In genomic region chr6:157611406-157611805, GRCh38 we compare ENCODE assay signal across 15 cellular contexts.
DNase-seq lines count a peak whose midpoint lies in the region; ATAC-seq and TF ChIP-seq lines count a peak whose summit lies in the region.
"Had no signal": no experiment of that assay in that cellular context is flagged by ENCODE, and none has a peak within 500 bp of the region (broad histone marks: within the 10 kb centered on the region; RNA-seq: fewer than 3 reads in every experiment).

No MANE protein-coding gene starts in this region.

- no peak overlapping the region for H3K27ac Mint-ChIP-seq in natural killer cell treated with Interleukin-12 subunit alpha and Interleukin-12 subunit beta and Interleukin-15 and Interleukin-18, amount 100 ng/mL, for 72 hours
- H3K27ac Mint-ChIP-seq in natural killer cell (no peak overlapping the region), IgD-negative memory B cell (peak overlapping the region in 2 of 3 donors; percentile 72 to 83), memory B cell (peak overlapping the region; percentile 43)

- H3K4me3 Mint-ChIP-seq in natural killer cell treated with Interleukin-12 subunit alpha and Interleukin-12 subunit beta and Interleukin-15 and Interleukin-18, amount 100 ng/mL, for 72 hours = no peak overlapping the region
- H3K4me3 Mint-ChIP-seq in natural killer cell = no peak overlapping the region
- H3K4me3 Mint-ChIP-seq in IgD-negative memory B cell = peak overlapping the region in 2 of 4 donors; percentile 51 to 68
- H3K4me3 Mint-ChIP-seq in memory B cell = no peak overlapping the region
- H3K4me3 Mint-ChIP-seq: CD4-positive, alpha-beta memory T cell had no signal

- H3K36me3 Mint-ChIP-seq in natural killer cell treated with Interleukin-12 subunit alpha and Interleukin-12 subunit beta and Interleukin-15 and Interleukin-18, amount 100 ng/mL, for 72 hours = no peaks in the 10 kb centered on the region
- H3K36me3 Mint-ChIP-seq in natural killer cell (no peaks in the 10 kb centered on the region), IgD-negative memory B cell (peaks cover 3% of the 10 kb centered on the region), memory B cell (peaks cover 12% of the 10 kb centered on the region)
- H3K36me3 Mint-ChIP-seq: CD4-positive, alpha-beta memory T cell had no signal

- TF ChIP-seq CTCF in natural killer cell (IDR thresholded peaks at IDR 0.05) (no peak), omental fat pad (IDR thresholded peaks at IDR 0.05) (no peak)

- H3K27me3 Mint-ChIP-seq in natural killer cell treated with Interleukin-12 subunit alpha and Interleukin-12 subunit beta and Interleukin-15 and Interleukin-18, amount 100 ng/mL, for 72 hours = no peaks in the 10 kb centered on the region
- H3K27me3 Mint-ChIP-seq in natural killer cell (ENCODE audit: low read depth in 2 of 2) (no peaks in the 10 kb centered on the region), IgD-negative memory B cell (no peaks in the 10 kb centered on the region), memory B cell (no peaks in the 10 kb centered on the region)
- H3K27me3 Mint-ChIP-seq: CD4-positive, alpha-beta memory T cell had no signal

- H3K9me3 Mint-ChIP-seq in natural killer cell treated with Interleukin-12 subunit alpha and Interleukin-12 subunit beta and Interleukin-15 and Interleukin-18, amount 100 ng/mL, for 72 hours = no peaks in the 10 kb centered on the region
- H3K9me3 Mint-ChIP-seq in natural killer cell = no peaks in the 10 kb centered on the region
- H3K9me3 Mint-ChIP-seq in IgD-negative memory B cell = no peaks in the 10 kb centered on the region
- no peaks in the 10 kb centered on the region for H3K9me3 Mint-ChIP-seq in memory B cell
- H3K9me3 Mint-ChIP-seq: CD4-positive, alpha-beta memory T cell had no signal

- intact Hi-C loops in natural killer cell (cut with micrococcal nuclease) = no loop called here
- intact Hi-C loops in head of caudate nucleus (cut with DNase I) = no loop called here

- no peak for ATAC-seq in natural killer cell treated with Interleukin-12 subunit alpha and Interleukin-12 subunit beta and Interleukin-15 and Interleukin-18, amount 100 ng/mL, for 72 hours
- ATAC-seq in natural killer cell (no peak), memory B cell (ENCODE audit: low read depth) (no peak), omental fat pad (ENCODE audit: low FRiP score) (no peak)

- DNase-seq in natural killer cell treated with Interleukin-12 subunit alpha and Interleukin-12 subunit beta and Interleukin-15 and Interleukin-18, amount 100 ng/mL, for 72 hours (ENCODE audit: low spot score) = peak; percentile 38
- no peak for DNase-seq in natural killer cell
- DNase-seq in memory B cell (ENCODE audit: low spot score in 2 of 2) = no peak
- DNase-seq in omental fat pad (ENCODE audit: low spot score) = no peak
- no peak for DNase-seq in SIG-M5 (lab: John Stamatoyannopoulos, UW)
- DNase-seq in head of caudate nucleus = no peak
- DNase-seq: ACHN; BE2C; CD4-positive, alpha-beta memory T cell; DMS153; DMS79 treated with DMSO at 0.1 percent for 48 hours; EL; GDM1; GOT3 had no signal

- peaks cover 9 to 17% of the 10 kb centered on the region in 2 donors for H3K4me1 Mint-ChIP-seq in natural killer cell treated with Interleukin-12 subunit alpha and Interleukin-12 subunit beta and Interleukin-15 and Interleukin-18, amount 100 ng/mL, for 72 hours (ENCODE audit: low read depth in 2 of 2)
- H3K4me1 Mint-ChIP-seq in natural killer cell (peaks cover 10 to 12% of the 10 kb centered on the region in 2 donors), IgD-negative memory B cell (peaks cover 56 to 74% (median 60%) of the 10 kb centered on the region in 3 donors), memory B cell (peaks cover 62% of the 10 kb centered on the region)
- H3K4me1 Mint-ChIP-seq: CD4-positive, alpha-beta memory T cell had no signal

Comparison
In these comparisons a context has a peak if more than half of its experiments do, and no peak if none do; other contexts are left out.
1. H3K27ac Mint-ChIP-seq: peak in IgD-negative memory B cell (2 of 3) and memory B cell (single experiment); none in natural killer cell treated with Interleukin-12 subunit alpha and Interleukin-12 subunit beta and Interleukin-15 and Interleukin-18, amount 100 ng/mL, for 72 hours (0 of 2) and natural killer cell (0 of 2).